ENCODE assay signal across 32 cellular contexts in genomic region chr10:52239771-52240170, GRCh38.
DNase-seq lines count a peak whose midpoint lies in the region; ATAC-seq, FAIRE-seq and TF ChIP-seq lines count a peak whose summit lies in the region.
"Had no signal": no experiment of that assay in that cellular context is flagged by ENCODE, and none has a peak within 500 bp of the region (broad histone marks: within the 10 kb centered on the region; RNA-seq: fewer than 3 reads in every experiment).

No MANE protein-coding gene starts in this region.

- H2AFZ ChIP-seq in HepG2 (ENCODE audit: low read length): no peak overlapping the region
- H2AFZ ChIP-seq in IMR-90 (replicated peaks; ENCODE audit: low read length, poor library complexity): no peak overlapping the region
- no peak overlapping the region for H2AFZ ChIP-seq in mammary epithelial cell (ENCODE audit: low read depth, low read length)

- no peaks in the 10 kb centered on the region for H3K9me3 ChIP-seq in HepG2 (ENCODE audit: low read length)
- no peaks in the 10 kb centered on the region for H3K9me3 ChIP-seq in right lobe of liver
- no peaks in the 10 kb centered on the region for H3K9me3 ChIP-seq in A549
- H3K9me3 ChIP-seq in IMR-90 (ENCODE audit: control insufficient read depth, insufficient read depth, low read length): no peaks in the 10 kb centered on the region
- H3K9me3 ChIP-seq in mammary epithelial cell (replicated peaks; ENCODE audit: insufficient read depth, low read length): no peaks in the 10 kb centered on the region
- H3K9me3 ChIP-seq: BE2C; BLaER1; BLaER1 treated with 17β-estradiol and CSF1 and Interleukin-3, amounts not matched to agents 10 nM and 100 nM; Caco-2 had no signal

- H3K79me1 ChIP-seq in IMR-90 (ENCODE audit: low read depth in 1 of 2, low read length in 2 of 2): no peaks in the 10 kb centered on the region

- H3K14ac ChIP-seq in IMR-90 (replicated peaks; ENCODE audit: low read depth, low read length): no peak overlapping the region

- 13% methylated on average over 1 of the region's 1 CpG for WGBS in HepG2 (ENCODE audit: low lambda C conversion rate)
- 35% methylated on average over 1 of the region's 1 CpG for WGBS in right lobe of liver (ENCODE audit: insufficient coverage, low coverage, low lambda C conversion rate, missing lambda C conversion rate)
- WGBS in A549 (ENCODE audit: missing lambda C conversion rate): 72% methylated on average over 1 of the region's 1 CpG
- no CpG with 5 or more reads among the region's 1 CpG for WGBS in IMR-90 (ENCODE audit: extremely low coverage in 2 of 2, insufficient read length in 1 of 2), 2 experiments
- 96% methylated on average over 1 of the region's 1 CpG for WGBS in mammary epithelial cell (ENCODE audit: low coverage, missing lambda C conversion rate)

- BruUV-seq in HepG2 (replicated peaks; lab: Mats Ljungman, UMichigan): no TSS peak
- BruUV-seq in IMR-90 (replicated peaks; lab: Mats Ljungman, UMichigan): no TSS peak
- BruUV-seq in mammary epithelial cell (replicated peaks; lab: Mats Ljungman, UMichigan): no TSS peak

- CTCF ChIA-PET in HepG2 (lab: Yijun Ruan, JAX; ENCODE audit: low intra/inter-chr PET ratio, low total read pairs): no interaction called here
- CTCF ChIA-PET in A549 (lab: Yijun Ruan, JAX): interaction anchor here (0.6 kb wide), 1 partner anchor 183 kb away, joined by 3 read pairs; no protein-coding TSS in a partner anchor
- CTCF ChIA-PET in IMR-90 (lab: Yijun Ruan, JAX): no interaction called here
- CTCF ChIA-PET in mammary epithelial cell (lab: Charles Lee; ENCODE audit: low non-redundant PET): no interaction called here

- FAIRE-seq in HepG2 (lab: Jason Lieb, UNC) (no peak), A549 (lab: Jason Lieb, UNC) (no peak)
- FAIRE-seq: A204.1, D721Med had no signal

- no peak overlapping the region for H4K5ac ChIP-seq in IMR-90 (ENCODE audit: low read depth, low read length)

- H2BK120ac ChIP-seq in IMR-90 (ENCODE audit: low read depth, low read length): no peak overlapping the region

- dilution Hi-C loops in IMR-90 (cut with HindIII; ENCODE audit: low sequenced_read_pairs, unreplicated experiment) (no loop called here), mammary epithelial cell (cut with HindIII; ENCODE audit: low sequenced_read_pairs) (no loop called here)

- no peak overlapping the region for H2AK9ac ChIP-seq in IMR-90 (replicated peaks; ENCODE audit: low read depth, low read length, poor library complexity)

- H4K8ac ChIP-seq in IMR-90 (ENCODE audit: low read depth in 2 of 2, low read length in 2 of 2): no peak overlapping the region

- intact Hi-C loops in HepG2 (cut with micrococcal nuclease; ENCODE audit: unreplicated experiment) (no loop called here), right lobe of liver (cut with DNase I) (no loop called here), IMR-90 (cut with micrococcal nuclease) (no loop called here), mammary epithelial cell (cut with micrococcal nuclease) (no loop called here)

- TF ChIP-seq EP300 in HepG2 (IDR thresholded peaks at IDR 0.05; ENCODE audit: low read depth in 2 of 2, low read length in 2 of 2): no peak
- TF ChIP-seq EP300 in HepG2 (CRISPR knock-in tag; IDR thresholded peaks at IDR 0.05; ENCODE audit: borderline replicate concordance): no peak
- no peak for TF ChIP-seq EP300 in A549 (IDR thresholded peaks at IDR 0.05)

- H2AK5ac ChIP-seq in IMR-90 (ENCODE audit: low read depth, low read length): no peak overlapping the region

- TF ChIP-seq POLR2A in HepG2 (IDR thresholded peaks at IDR 0.05; ENCODE audit: insufficient read depth in 1 of 2, low read depth in 2 of 2, low read length in 2 of 2): no peak
- no peak for TF ChIP-seq POLR2A in right lobe of liver (IDR thresholded peaks at IDR 0.05)
- TF ChIP-seq POLR2A in A549 (IDR thresholded peaks at IDR 0.05; ENCODE audit: low read length): no peak
- no peak for TF ChIP-seq POLR2A in IMR-90 (IDR thresholded peaks at IDR 0.05; ENCODE audit: low read depth, low read length)

- DNase-seq in HepG2 (ENCODE audit: low spot score) (no peak), right lobe of liver (no peak), A549 (ENCODE audit: low read depth in 1 of 2, low spot score in 1 of 2) (no peak), IMR-90 (no peak), mammary epithelial cell (no peak)
- DNase-seq in effector CD8-positive, alpha-beta T cell (lab: John Stamatoyannopoulos, UW): no peak
- DNase-seq: 8988T; ACHN; AML-193; BE2C; C1 segment of cervical spinal cord; Caco-2; Calu3; CD4-positive, alpha-beta memory T cell; CD4-positive, alpha-beta T cell; CD4-positive, CD25-positive, alpha-beta regulatory T cell; CD8-positive, alpha-beta memory T cell; CD8-positive, alpha-beta T cell; COR-L47; DMS 273 treated with DMSO at 0.1 percent for 48 hours; DMS153; DMS53; DMS79; DMS79 treated with DMSO at 0.1 percent for 48 hours; DND-41; EL had no signal

- no peak overlapping the region for H3K4me3 ChIP-seq in HepG2 (replicated peaks in 1 of 3; ENCODE audit: insufficient read depth in 1 of 3, low read depth in 2 of 3, low read length in 3 of 3)
- H3K4me3 ChIP-seq in right lobe of liver: no peak overlapping the region
- no peak overlapping the region for H3K4me3 ChIP-seq in A549
- H3K4me3 ChIP-seq in IMR-90 (ENCODE audit: insufficient read depth, low read depth, low read length): no peak overlapping the region
- H3K4me3 ChIP-seq in mammary epithelial cell (replicated peaks in 1 of 3; ENCODE audit: insufficient read depth in 1 of 3, low read depth in 2 of 3, low read length in 3 of 3): no peak overlapping the region
- H3K4me3 ChIP-seq: BLaER1; BLaER1 treated with 17β-estradiol and CSF1 and Interleukin-3, amounts not matched to agents 10 nM and 100 nM had no signal

- H3K36me3 ChIP-seq in HepG2 (replicated peaks in 1 of 2; ENCODE audit: control insufficient read depth in 1 of 2, insufficient read depth in 2 of 2, low read length in 2 of 2) (no peaks in the 10 kb centered on the region), right lobe of liver (no peaks in the 10 kb centered on the region), IMR-90 (ENCODE audit: control insufficient read depth, insufficient read depth, low read length) (no peaks in the 10 kb centered on the region), mammary epithelial cell (ENCODE audit: insufficient read depth, low read length) (no peaks in the 10 kb centered on the region)
- H3K36me3 ChIP-seq: BE2C; BLaER1; BLaER1 treated with 17β-estradiol and CSF1 and Interleukin-3, amounts not matched to agents 10 nM and 100 nM had no signal

- no peak overlapping the region for H4K91ac ChIP-seq in IMR-90 (ENCODE audit: insufficient read depth, low read depth, low read length)

- H3K4me1 ChIP-seq in HepG2 (ENCODE audit: insufficient read depth, low read length) (no peaks in the 10 kb centered on the region), right lobe of liver (no peaks in the 10 kb centered on the region), A549 (no peaks in the 10 kb centered on the region), IMR-90 (ENCODE audit: control insufficient read depth, insufficient read depth, low read length) (no peaks in the 10 kb centered on the region), mammary epithelial cell (ENCODE audit: insufficient read depth, low read length) (no peaks in the 10 kb centered on the region)
- H3K4me1 ChIP-seq: BE2C; BLaER1; BLaER1 treated with 17β-estradiol and CSF1 and Interleukin-3, amounts not matched to agents 10 nM and 100 nM; Caco-2 had no signal

- H3K4me2 ChIP-seq in HepG2 (ENCODE audit: low read depth, low read length) (no peak overlapping the region), A549 (no peak overlapping the region), IMR-90 (ENCODE audit: low read depth, low read length) (no peak overlapping the region), mammary epithelial cell (ENCODE audit: insufficient read depth, low read depth, low read length) (no peak overlapping the region)
- H3K4me2 ChIP-seq: BLaER1; BLaER1 treated with 17β-estradiol and CSF1 and Interleukin-3, amounts not matched to agents 10 nM and 100 nM had no signal

- no peak overlapping the region for H3K27ac ChIP-seq in HepG2 (ENCODE audit: extremely low read length, insufficient read depth, low read length)
- H3K27ac ChIP-seq in right lobe of liver: no peak overlapping the region
- H3K27ac ChIP-seq in A549: no peak overlapping the region
- H3K27ac ChIP-seq in IMR-90 (ENCODE audit: insufficient read depth, low read length): no peak overlapping the region
- H3K27ac ChIP-seq in mammary epithelial cell (ENCODE audit: insufficient read depth, low read depth, low read length): no peak overlapping the region
- H3K27ac ChIP-seq: 22Rv1; BLaER1; BLaER1 treated with 17β-estradiol and CSF1 and Interleukin-3, amounts not matched to agents 10 nM and 100 nM; C4-2B had no signal

- ATAC-seq in HepG2 (no peak), right lobe of liver (no peak), A549 (no peak), IMR-90 (ENCODE audit: low read depth) (no peak)
- ATAC-seq: CD8-positive, alpha-beta T cell had no signal

- H4K20me1 ChIP-seq in HepG2 (ENCODE audit: insufficient read depth, low read length) (no peaks in the 10 kb centered on the region), IMR-90 (ENCODE audit: insufficient read depth, low read length) (no peaks in the 10 kb centered on the region), mammary epithelial cell (ENCODE audit: insufficient read depth, low read length) (no peaks in the 10 kb centered on the region)
- H4K20me1 ChIP-seq: BLaER1; BLaER1 treated with 17β-estradiol and CSF1 and Interleukin-3, amounts not matched to agents 10 nM and 100 nM had no signal

- POLR2A ChIA-PET in HepG2 (lab: Yijun Ruan, JAX): no interaction called here
- POLR2A ChIA-PET in A549 (lab: Yijun Ruan, JAX): no interaction called here
- POLR2A ChIA-PET in IMR-90 (lab: Charles Lee; ENCODE audit: unreplicated experiment): no interaction called here

- no peak overlapping the region for H3K9ac ChIP-seq in HepG2 (ENCODE audit: insufficient read depth, low read depth, low read length)
- no peak overlapping the region for H3K9ac ChIP-seq in IMR-90 (ENCODE audit: low read depth, low read length)
- no peak overlapping the region for H3K9ac ChIP-seq in mammary epithelial cell (ENCODE audit: insufficient read depth, low read length)
- H3K9ac ChIP-seq: BLaER1; BLaER1 treated with 17β-estradiol and CSF1 and Interleukin-3, amounts not matched to agents 10 nM and 100 nM had no signal

- no peaks in the 10 kb centered on the region for H3K79me2 ChIP-seq in HepG2 (ENCODE audit: insufficient read depth, low read length)
- H3K79me2 ChIP-seq in mammary epithelial cell (ENCODE audit: insufficient read depth, low read length): no peaks in the 10 kb centered on the region

- TF ChIP-seq CTCF in HepG2 (CRISPR knock-in tag; IDR thresholded peaks at IDR 0.05) (no peak), right lobe of liver (IDR thresholded peaks at IDR 0.05) (no peak), A549 (IDR thresholded peaks at IDR 0.05) (no peak), IMR-90 (conservative IDR thresholded peaks at IDR 0.05; ENCODE audit: low read depth, low read length) (no peak), mammary epithelial cell (conservative IDR thresholded peaks at IDR 0.05 in 1 of 2, IDR thresholded peaks at IDR 0.05 in 1 of 2; ENCODE audit: extremely low read depth in 1 of 2, insufficient read depth in 1 of 2, low read depth in 1 of 2, low read length in 2 of 2) (no peak)

- no peak overlapping the region for H2BK20ac ChIP-seq in IMR-90 (ENCODE audit: low read depth, low read length)

- no peak overlapping the region for H3K4ac ChIP-seq in IMR-90 (ENCODE audit: low read depth, low read length)

- no peaks in the 10 kb centered on the region for H3K9me1 ChIP-seq in IMR-90 (ENCODE audit: insufficient read depth, low read length)

- H3K27me3 ChIP-seq in HepG2 (ENCODE audit: control insufficient read depth in 1 of 2, insufficient read depth in 2 of 2, low read length in 2 of 2) (no peaks in the 10 kb centered on the region), right lobe of liver (no peaks in the 10 kb centered on the region), IMR-90 (ENCODE audit: control insufficient read depth, insufficient read depth, low read length) (no peaks in the 10 kb centered on the region), mammary epithelial cell (ENCODE audit: insufficient read depth, low read length) (no peaks in the 10 kb centered on the region)
- H3K27me3 ChIP-seq: BE2C; BLaER1; BLaER1 treated with 17β-estradiol and CSF1 and Interleukin-3, amounts not matched to agents 10 nM and 100 nM had no signal

- in situ Hi-C loops in HepG2 (cut with HindIII; ENCODE audit: extremely low pct_ligation_motif_present, low pct_unique_long_range_greater_than_20kb) (no loop called here), IMR-90 (cut with MboI; ENCODE audit: low sequenced_read_pairs) (no loop called here), mammary epithelial cell (cut with MboI; ENCODE audit: low sequenced_read_pairs in 2 of 2) (no loop called here)

- no peak overlapping the region for H3K56ac ChIP-seq in IMR-90 (ENCODE audit: extremely low read depth, insufficient read depth, low read length)

- H3K18ac ChIP-seq in IMR-90 (ENCODE audit: low read depth, low read length): no peak overlapping the region

- H2BK15ac ChIP-seq in IMR-90 (ENCODE audit: low read depth, low read length): no peak overlapping the region

- TF ChIP-seq RAD21 in HepG2 (CRISPR knock-in tag; IDR thresholded peaks at IDR 0.05) (no peak), A549 (conservative IDR thresholded peaks at IDR 0.05 in 1 of 2, IDR thresholded peaks at IDR 0.05 in 1 of 2) (no peak), IMR-90 (IDR thresholded peaks at IDR 0.05; ENCODE audit: low read length) (no peak)

- H2BK5ac ChIP-seq in IMR-90 (ENCODE audit: low read depth, low read length, poor library complexity, severe bottlenecking): no peak overlapping the region

- no peak overlapping the region for H3K23ac ChIP-seq in IMR-90 (ENCODE audit: low read depth, low read length)

Comparison
In these comparisons a context has a peak if more than half of its experiments do, and no peak if none do; other contexts are left out.
1. Of the 38 proteins assayed by ChIP-seq in both HepG2 and A549: peak only in HepG2: none; only in A549: none; in both: NFE2L2; in neither: 37.